ENCODE assay signal across 29 cellular contexts in the genomic region with DNA sequence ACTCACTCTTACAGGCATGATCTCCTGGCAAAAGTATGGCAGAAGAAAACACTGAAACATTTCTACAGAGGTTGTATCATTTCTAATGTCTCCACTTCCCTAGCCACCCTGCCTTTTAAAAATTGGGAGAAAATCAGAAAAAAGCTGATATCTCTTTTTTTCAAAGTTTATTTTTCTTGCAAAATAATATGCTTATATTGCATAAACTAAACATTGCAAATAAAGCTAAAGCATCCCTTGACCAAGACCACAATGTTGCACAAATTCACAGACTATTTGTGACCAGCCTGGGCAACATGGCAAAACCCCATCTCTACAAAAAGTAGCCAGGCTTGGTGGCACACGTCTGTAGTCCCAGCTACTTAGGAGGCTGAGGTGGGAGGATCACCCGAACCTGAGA.
"Had no signal": no experiment of that assay in that cellular context is flagged by ENCODE, and none has a peak within 500 bp of the region (broad histone marks: within the 10 kb centered on the region; RNA-seq: fewer than 3 reads in every experiment).

No MANE protein-coding gene starts in this region.

- H3K27ac Mint-ChIP-seq: dendritic cell treated with granulocyte-macrophage colony-stimulating factor and Interleukin-4, amounts not matched to agents 40 ng/mL and 50 ng/mL, for 4 days; effector memory CD8-positive, alpha-beta T cell; endodermal cell had no signal

- H3K4me3 ChIP-seq: colonic mucosa, coronary artery, dorsolateral prefrontal cortex, esophagus muscularis mucosa, esophagus squamous epithelium, gastrocnemius medialis, gastroesophageal sphincter, heart left ventricle, heart right ventricle had no signal

- FAIRE-seq: colon, endometrium, endothelial cell of umbilical vein, frontal cortex had no signal

- DNase-seq: colonic mucosa; cortex of kidney; dermis blood vessel endothelial cell; dorsolateral prefrontal cortex; effector CD4-positive, alpha-beta T cell; effector CD8-positive, alpha-beta T cell; effector memory CD4-positive, alpha-beta T cell; effector memory CD8-positive, alpha-beta T cell; endodermal cell; erythroblast; esophagus squamous epithelium; foreskin fibroblast; foreskin keratinocyte; foreskin melanocyte; gastrocnemius medialis; glutamatergic neuron; head of caudate nucleus; heart left ventricle; heart right ventricle had no signal

- H3K9me3 Mint-ChIP-seq: dendritic cell treated with granulocyte-macrophage colony-stimulating factor and Interleukin-4, amounts not matched to agents 40 ng/mL and 50 ng/mL, for 4 days; endodermal cell had no signal

- H3K36me3 ChIP-seq: colonic mucosa, esophagus muscularis mucosa, esophagus squamous epithelium, gastrocnemius medialis, gastroesophageal sphincter, heart left ventricle, heart right ventricle had no signal

- H3K27me3 ChIP-seq: colonic mucosa, dorsolateral prefrontal cortex, esophagus muscularis mucosa, esophagus squamous epithelium, foreskin keratinocyte, gastrocnemius medialis, gastroesophageal sphincter, heart left ventricle, heart right ventricle had no signal

- H3K27me3 Mint-ChIP-seq: dendritic cell treated with granulocyte-macrophage colony-stimulating factor and Interleukin-4, amounts not matched to agents 40 ng/mL and 50 ng/mL, for 4 days; effector memory CD8-positive, alpha-beta T cell had no signal

- H3K4me3 Mint-ChIP-seq: dendritic cell treated with granulocyte-macrophage colony-stimulating factor and Interleukin-4, amounts not matched to agents 40 ng/mL and 50 ng/mL, for 4 days; effector memory CD8-positive, alpha-beta T cell; endodermal cell had no signal

- ATAC-seq: effector memory CD8-positive, alpha-beta T cell; esophagus mucosa; foreskin keratinocyte; gastrocnemius medialis; gastroesophageal sphincter; heart left ventricle; heart right ventricle had no signal

- H3K27ac ChIP-seq: colonic mucosa, coronary artery, dorsolateral prefrontal cortex, epithelial cell of prostate, esophagus muscularis mucosa, esophagus squamous epithelium, foreskin keratinocyte, gastrocnemius medialis, gastroesophageal sphincter, heart left ventricle, heart right ventricle had no signal

- H3K9me3 ChIP-seq: colonic mucosa, esophagus muscularis mucosa, esophagus squamous epithelium, gastrocnemius medialis, gastroesophageal sphincter, heart left ventricle had no signal

- H3K4me1 ChIP-seq: colonic mucosa, esophagus muscularis mucosa, esophagus squamous epithelium, foreskin keratinocyte, gastrocnemius medialis, gastroesophageal sphincter, heart left ventricle, heart right ventricle had no signal
